Comparison of ENCODE assay signal across 10 cellular contexts in genomic region chr10:124416733-124417132, GRCh38. TPM values are rescaled to one million over a fixed set of nuclear protein-coding genes. Genes with fewer than 3 reads are reported as not detected.
A peak's percentile ranks its signal among the peaks of the same experiment; 100 is the strongest.
DNase-seq lines count a peak whose midpoint lies in the region; ATAC-seq and TF ChIP-seq lines count a peak whose summit lies in the region.
"Had no signal": no experiment of that assay in that cellular context is flagged by ENCODE, and none has a peak within 500 bp of the region (broad histone marks: within the 10 kb centered on the region; RNA-seq: fewer than 3 reads in every experiment).

No MANE protein-coding gene starts in this region.

- H4K8ac ChIP-seq in trophoblast cell (ENCODE audit: low read depth, low read length), result no peak overlapping the region

- DNase-seq in GM23248 (peak; percentile 75), foreskin fibroblast (peak; percentile 6 to 40), sciatic nerve (ENCODE audit: low spot score) (no peak), trophoblast cell (no peak), nucleus accumbens (lab: John Stamatoyannopoulos, UW) (no peak)
- no peak for DNase-seq in activated T-helper 1 cell treated with anti-CD3 and anti-CD28 coated beads, Interleukin-12 subunit alpha, Interleukin-12 subunit beta, Interleukin-2, Interleukin-4 antibody, amounts not matched to agents 30 ng/mL and 10 ng/mL and 1 ng/mL, durations not matched to agents 14 hours and 24 hours and 36 hours (ENCODE audit: low spot score)
- no peak for DNase-seq in activated CD8-positive, alpha-beta memory T cell treated with anti-CD3 and anti-CD28 coated beads, Interleukin-2, amount 10 ng/mL, durations not matched to agents 7 days and 5 days
- DNase-seq: mucosa of descending colon, NCI-H1417 treated with DMSO at 0.1 percent for 48 hours had no signal

- peaks cover 68% of the 10 kb centered on the region for H3K79me2 ChIP-seq in GM23248 (ENCODE audit: insufficient read depth)
- peaks cover 7% of the 10 kb centered on the region for H3K79me2 ChIP-seq in trophoblast cell (ENCODE audit: control insufficient read depth, insufficient read depth, low read length, poor library complexity)

- H3K79me1 ChIP-seq in trophoblast cell (ENCODE audit: low read length), result no peaks in the 10 kb centered on the region

- H3K9me2 ChIP-seq in GM23248 (ENCODE audit: insufficient read depth), result no peaks in the 10 kb centered on the region

- 48 to 54% methylated on average over 6 of the region's 6 CpGs for WGBS in GM23248 (ENCODE audit: low coverage in 1 of 2, low lambda C conversion rate in 2 of 2, missing lambda C conversion rate in 2 of 2), 2 experiments
- no CpG with 5 or more reads among the region's 6 CpGs for WGBS in trophoblast cell (ENCODE audit: extremely low coverage, insufficient coverage, insufficient read length)

- H3K9me3 ChIP-seq in GM23248 (ENCODE audit: low read depth) (no peaks in the 10 kb centered on the region), trophoblast cell (ENCODE audit: insufficient read depth, low read depth, low read length) (no peaks in the 10 kb centered on the region)
- H3K9me3 ChIP-seq: mucosa of descending colon had no signal

- H2AFZ ChIP-seq in GM23248, result no peak overlapping the region
- no peak overlapping the region for H2AFZ ChIP-seq in trophoblast cell (ENCODE audit: insufficient read depth, low read length, poor library complexity)

- intact Hi-C loops in activated T-helper 1 cell treated with anti-CD3 and anti-CD28 coated beads, Interleukin-12 subunit alpha, Interleukin-12 subunit beta, Interleukin-2, Interleukin-4 antibody, amounts not matched to agents 30 ng/mL and 10 ng/mL and 1 ng/mL, durations not matched to agents 14 hours and 24 hours and 36 hours (cut with micrococcal nuclease), result no loop called here
- intact Hi-C loops in sciatic nerve (cut with DNase I), result no loop called here

- H4K20me1 ChIP-seq in GM23248 (ENCODE audit: insufficient read depth), result peaks cover 17% of the 10 kb centered on the region; the same call in 1 of the 2 replicates

- H3K4ac ChIP-seq in trophoblast cell (ENCODE audit: low read depth, low read length), result no peak overlapping the region

- in situ Hi-C loops in GM23248 (cut with MboI), result no loop called here

- no peak overlapping the region for H3K18ac ChIP-seq in trophoblast cell (ENCODE audit: low read length)

- H3K9ac ChIP-seq in GM23248 (peak overlapping the region; percentile 97), trophoblast cell (ENCODE audit: low read length) (no peak overlapping the region)

- no peak overlapping the region for H4K12ac ChIP-seq in trophoblast cell (ENCODE audit: low read depth, low read length)

- peak overlapping the region; percentile 17 for H3K4me3 Mint-ChIP-seq in activated T-helper 1 cell treated with anti-CD3 and anti-CD28 coated beads, Interleukin-12 subunit alpha, Interleukin-12 subunit beta, Interleukin-2, Interleukin-4 antibody, amounts not matched to agents 30 ng/mL and 10 ng/mL and 1 ng/mL, durations not matched to agents 14 hours and 24 hours and 36 hours
- H3K4me3 Mint-ChIP-seq in activated CD8-positive, alpha-beta memory T cell treated with anti-CD3 and anti-CD28 coated beads, Interleukin-2, amount 10 ng/mL, durations not matched to agents 7 days and 5 days, result no peak overlapping the region

- no peak overlapping the region for H3K27ac Mint-ChIP-seq in activated T-helper 1 cell treated with anti-CD3 and anti-CD28 coated beads, Interleukin-12 subunit alpha, Interleukin-12 subunit beta, Interleukin-2, Interleukin-4 antibody, amounts not matched to agents 30 ng/mL and 10 ng/mL and 1 ng/mL, durations not matched to agents 14 hours and 24 hours and 36 hours
- H3K27ac Mint-ChIP-seq in activated CD8-positive, alpha-beta memory T cell treated with anti-CD3 and anti-CD28 coated beads, Interleukin-2, amount 10 ng/mL, durations not matched to agents 7 days and 5 days, result no peak overlapping the region

- H3K23ac ChIP-seq in trophoblast cell (ENCODE audit: low read length), result no peak overlapping the region

- H2BK12ac ChIP-seq in trophoblast cell (ENCODE audit: low read length), result no peak overlapping the region

- H3K4me1 ChIP-seq in GM23248 (ENCODE audit: insufficient read depth) (peaks cover 30% of the 10 kb centered on the region), trophoblast cell (ENCODE audit: control insufficient read depth in 1 of 2, insufficient read depth in 2 of 2, low read length in 2 of 2) (peaks cover 3 to 6% of the 10 kb centered on the region in 2 experiments)

- H3K27me3 Mint-ChIP-seq in activated T-helper 1 cell treated with anti-CD3 and anti-CD28 coated beads, Interleukin-12 subunit alpha, Interleukin-12 subunit beta, Interleukin-2, Interleukin-4 antibody, amounts not matched to agents 30 ng/mL and 10 ng/mL and 1 ng/mL, durations not matched to agents 14 hours and 24 hours and 36 hours (ENCODE audit: insufficient read depth), result peaks cover 20% of the 10 kb centered on the region
- H3K27me3 Mint-ChIP-seq in activated CD8-positive, alpha-beta memory T cell treated with anti-CD3 and anti-CD28 coated beads, Interleukin-2, amount 10 ng/mL, durations not matched to agents 7 days and 5 days, result no peaks in the 10 kb centered on the region

- no peak overlapping the region for H2BK120ac ChIP-seq in trophoblast cell (ENCODE audit: insufficient read depth, low read length, poor library complexity)

- H4K91ac ChIP-seq in trophoblast cell (ENCODE audit: low read depth, low read length), result no peak overlapping the region

- H3K27ac ChIP-seq in GM23248 (no peak overlapping the region), trophoblast cell (ENCODE audit: low read depth, low read length) (no peak overlapping the region)

- H3F3A ChIP-seq in GM23248 (ENCODE audit: insufficient read depth), result peaks cover 21% of the 10 kb centered on the region

- 0 out of 2 replicates have a peak, but pooled peaks cover 5% of the 10 kb centered on the region for H3K27me3 ChIP-seq in GM23248 (replicated peaks; ENCODE audit: insufficient read depth)
- no peaks in the 10 kb centered on the region for H3K27me3 ChIP-seq in trophoblast cell (ENCODE audit: insufficient read depth, low read length)

- ATAC-seq in sciatic nerve (peak; percentile 23), HG03432 (IDR thresholded peaks at IDR 0.05; ENCODE audit: unreplicated experiment) (no peak)
- no peak for ATAC-seq in activated CD8-positive, alpha-beta memory T cell treated with anti-CD3 and anti-CD28 coated beads, Interleukin-2, amount 10 ng/mL, durations not matched to agents 7 days and 5 days
- ATAC-seq: mucosa of descending colon had no signal

- H3K4me2 ChIP-seq in GM23248 (ENCODE audit: unreplicated experiment) (peak overlapping the region; percentile 84), trophoblast cell (ENCODE audit: low read length) (no peak overlapping the region)

- peaks cover 12% of the 10 kb centered on the region for H3K4me1 Mint-ChIP-seq in activated T-helper 1 cell treated with anti-CD3 and anti-CD28 coated beads, Interleukin-12 subunit alpha, Interleukin-12 subunit beta, Interleukin-2, Interleukin-4 antibody, amounts not matched to agents 30 ng/mL and 10 ng/mL and 1 ng/mL, durations not matched to agents 14 hours and 24 hours and 36 hours (ENCODE audit: low read depth)
- peaks cover 14% of the 10 kb centered on the region for H3K4me1 Mint-ChIP-seq in activated CD8-positive, alpha-beta memory T cell treated with anti-CD3 and anti-CD28 coated beads, Interleukin-2, amount 10 ng/mL, durations not matched to agents 7 days and 5 days

- no peak overlapping the region for H2BK5ac ChIP-seq in trophoblast cell (ENCODE audit: low read depth, low read length, poor library complexity)

- no peaks in the 10 kb centered on the region for H3K9me3 Mint-ChIP-seq in activated T-helper 1 cell treated with anti-CD3 and anti-CD28 coated beads, Interleukin-12 subunit alpha, Interleukin-12 subunit beta, Interleukin-2, Interleukin-4 antibody, amounts not matched to agents 30 ng/mL and 10 ng/mL and 1 ng/mL, durations not matched to agents 14 hours and 24 hours and 36 hours
- H3K9me3 Mint-ChIP-seq in activated CD8-positive, alpha-beta memory T cell treated with anti-CD3 and anti-CD28 coated beads, Interleukin-2, amount 10 ng/mL, durations not matched to agents 7 days and 5 days (ENCODE audit: low read depth), result no peaks in the 10 kb centered on the region

- H3K36me3 ChIP-seq in GM23248 (ENCODE audit: low read depth) (0 out of 2 replicates have a peak, but pooled peaks cover 6% of the 10 kb centered on the region), trophoblast cell (ENCODE audit: control insufficient read depth in 1 of 2, insufficient read depth in 2 of 2, low read length in 2 of 2) (no peaks in the 10 kb centered on the region)

- CTCF ChIA-PET in activated CD8-positive, alpha-beta memory T cell treated with anti-CD3 and anti-CD28 coated beads, Interleukin-2, amount 10 ng/mL, durations not matched to agents 7 days and 5 days (lab: Charles Lee), result interaction anchor here (3.0 to 4.5 kb wide), 2 partner anchors 13 to 27 kb away, joined by 16 to 18 read pairs; no protein-coding TSS in a partner anchor

- H3K4me3 ChIP-seq in GM23248 (peak overlapping the region; percentile 86), foreskin fibroblast (ENCODE audit: low read depth in 1 of 2, low read length in 2 of 2) (peak overlapping the region in 1 of 2 donors; percentile 91), trophoblast cell (ENCODE audit: low read depth, low read length) (no peak overlapping the region)
- H3K4me3 ChIP-seq: mucosa of descending colon had no signal

- no peaks in the 10 kb centered on the region for H3K36me3 Mint-ChIP-seq in activated T-helper 1 cell treated with anti-CD3 and anti-CD28 coated beads, Interleukin-12 subunit alpha, Interleukin-12 subunit beta, Interleukin-2, Interleukin-4 antibody, amounts not matched to agents 30 ng/mL and 10 ng/mL and 1 ng/mL, durations not matched to agents 14 hours and 24 hours and 36 hours (ENCODE audit: low read depth)
- H3K36me3 Mint-ChIP-seq in activated CD8-positive, alpha-beta memory T cell treated with anti-CD3 and anti-CD28 coated beads, Interleukin-2, amount 10 ng/mL, durations not matched to agents 7 days and 5 days, result peaks cover 3% of the 10 kb centered on the region

- H3K14ac ChIP-seq in trophoblast cell (ENCODE audit: low read length), result no peak overlapping the region

- TF ChIP-seq CTCF in foreskin fibroblast (IDR thresholded peaks at IDR 0.05; ENCODE audit: low read depth, low read length), result no peak

- no peak overlapping the region for H2AK5ac ChIP-seq in trophoblast cell (ENCODE audit: low read length)

RNA-seq across cellular contexts. Expression of gene OAT, which starts 2.0 kb away (rescaled TPM):
- 225 and 232 TPM in 2 replicates for total RNA-seq in GM23248 (2014; rRNA removed; shearing (Covaris generic))
- polyA plus RNA-seq in GM23248 (2016; fragmentation: Nextera tagmentation; extraction: Ambion mirVana), result 263 and 269 TPM in 2 replicates
- total RNA-seq in activated T-helper 1 cell treated with anti-CD3 and anti-CD28 coated beads, Interleukin-12 subunit alpha, Interleukin-12 subunit beta, Interleukin-2, Interleukin-4 antibody, amounts not matched to agents 30 ng/mL and 10 ng/mL and 1 ng/mL, durations not matched to agents 14 hours and 24 hours and 36 hours, result 35.6 and 37.9 TPM in 2 replicates
- total RNA-seq in sciatic nerve, result 104 TPM
- polyA plus RNA-seq in trophoblast cell (2013), result 48.2 and 50.5 TPM in 2 replicates
- total RNA-seq in activated CD8-positive, alpha-beta memory T cell treated with anti-CD3 and anti-CD28 coated beads, Interleukin-2, amount 10 ng/mL, durations not matched to agents 7 days and 5 days, result 10 to 100 TPM; 18.7 to 32.3 TPM

RNA-seq across cellular contexts. Expression of gene NKX1-2, which starts 33.1 kb away (rescaled TPM):
- not detected in 2 replicates for total RNA-seq in GM23248 (2014; rRNA removed; shearing (Covaris generic))
- polyA plus RNA-seq in GM23248 (2016; fragmentation: Nextera tagmentation; extraction: Ambion mirVana), result not detected in 2 replicates
- total RNA-seq in activated T-helper 1 cell treated with anti-CD3 and anti-CD28 coated beads, Interleukin-12 subunit alpha, Interleukin-12 subunit beta, Interleukin-2, Interleukin-4 antibody, amounts not matched to agents 30 ng/mL and 10 ng/mL and 1 ng/mL, durations not matched to agents 14 hours and 24 hours and 36 hours, result not detected in 2 replicates
- not detected for total RNA-seq in sciatic nerve
- 0.07 and 0.10 TPM in 2 replicates for polyA plus RNA-seq in trophoblast cell (2013)
- not detected for total RNA-seq in activated CD8-positive, alpha-beta memory T cell treated with anti-CD3 and anti-CD28 coated beads, Interleukin-2, amount 10 ng/mL, durations not matched to agents 7 days and 5 days
- total RNA-seq: mucosa of descending colon had no signal

RNA-seq across cellular contexts. Expression of gene LHPP, which starts 44.9 kb away (rescaled TPM):
- 17.5 and 19.0 TPM in 2 replicates for total RNA-seq in GM23248 (2014; rRNA removed; shearing (Covaris generic))
- polyA plus RNA-seq in GM23248 (2016; fragmentation: Nextera tagmentation; extraction: Ambion mirVana), result 22.4 and 22.9 TPM in 2 replicates
- 4.6 and 5.0 TPM in 2 replicates for total RNA-seq in activated T-helper 1 cell treated with anti-CD3 and anti-CD28 coated beads, Interleukin-12 subunit alpha, Interleukin-12 subunit beta, Interleukin-2, Interleukin-4 antibody, amounts not matched to agents 30 ng/mL and 10 ng/mL and 1 ng/mL, durations not matched to agents 14 hours and 24 hours and 36 hours
- 347 TPM for total RNA-seq in sciatic nerve
- 7.4 and 7.6 TPM in 2 replicates for polyA plus RNA-seq in trophoblast cell (2013)
- total RNA-seq in activated CD8-positive, alpha-beta memory T cell treated with anti-CD3 and anti-CD28 coated beads, Interleukin-2, amount 10 ng/mL, durations not matched to agents 7 days and 5 days, result 10 to 100 TPM; 10.6 to 16.7 TPM

Comparison
In these comparisons a context has a peak if more than half of its experiments do, and no peak if none do; other contexts are left out.
1. DNase-seq: peak in GM23248 (single experiment) and foreskin fibroblast (2 of 2); none in activated T-helper 1 cell treated with anti-CD3 and anti-CD28 coated beads, Interleukin-12 subunit alpha, Interleukin-12 subunit beta, Interleukin-2, Interleukin-4 antibody, amounts not matched to agents 30 ng/mL and 10 ng/mL and 1 ng/mL, durations not matched to agents 14 hours and 24 hours and 36 hours (single experiment), sciatic nerve (single experiment), trophoblast cell (0 of 2), activated CD8-positive, alpha-beta memory T cell treated with anti-CD3 and anti-CD28 coated beads, Interleukin-2, amount 10 ng/mL, durations not matched to agents 7 days and 5 days (single experiment) and nucleus accumbens (0 of 56).
2. RNA of gene LHPP, which starts 44.9 kb away (total RNA-seq): 347 TPM in sciatic nerve (single experiment); 17.5 to 19.0 TPM in GM23248, 10.6 to 16.7 TPM in activated CD8-positive, alpha-beta memory T cell treated with anti-CD3 and anti-CD28 coated beads, Interleukin-2, amount 10 ng/mL, durations not matched to agents 7 days and 5 days and 4.6 to 5.0 TPM in activated T-helper 1 cell treated with anti-CD3 and anti-CD28 coated beads, Interleukin-12 subunit alpha, Interleukin-12 subunit beta, Interleukin-2, Interleukin-4 antibody, amounts not matched to agents 30 ng/mL and 10 ng/mL and 1 ng/mL, durations not matched to agents 14 hours and 24 hours and 36 hours; every median in the first group is over 10 times any median in the second.